In the genomic region with DNA sequence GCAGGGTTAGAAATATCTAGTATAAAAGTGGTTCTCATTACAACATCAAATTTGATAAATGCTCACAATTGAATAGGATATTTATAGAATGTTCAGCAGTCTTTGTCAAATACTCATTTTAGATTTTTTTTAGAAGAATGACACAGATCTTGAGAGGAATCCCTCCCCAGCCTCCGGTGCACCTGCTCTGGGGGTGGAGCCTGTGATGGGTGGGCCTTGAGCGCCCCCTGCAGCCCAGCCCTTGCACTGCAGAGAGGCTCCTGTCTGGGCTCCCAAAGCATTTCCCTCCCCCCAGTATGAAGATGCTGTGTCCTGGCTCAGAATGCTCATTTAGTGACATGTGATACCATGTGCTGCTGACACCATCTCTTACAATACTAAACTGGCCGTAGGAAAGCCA, we compare ENCODE assay signal across 9 cellular contexts.
DNase-seq lines count a peak whose midpoint lies in the region; ATAC-seq and TF ChIP-seq lines count a peak whose summit lies in the region.
"Had no signal": no experiment of that assay in that cellular context is flagged by ENCODE, and none has a peak within 500 bp of the region (broad histone marks: within the 10 kb centered on the region; RNA-seq: fewer than 3 reads in every experiment).

No MANE protein-coding gene starts in this region.

- dilution Hi-C loops in mammary epithelial cell (cut with HindIII; ENCODE audit: low sequenced_read_pairs): no loop called here

- in situ Hi-C loops in mammary epithelial cell (cut with MboI; ENCODE audit: low sequenced_read_pairs in 2 of 2): no loop called here

- H3K4me1 ChIP-seq in testis: no peaks in the 10 kb centered on the region
- no peaks in the 10 kb centered on the region for H3K4me1 ChIP-seq in mammary epithelial cell (ENCODE audit: insufficient read depth, low read length)
- H3K4me1 ChIP-seq: foreskin keratinocyte had no signal

- no peak overlapping the region for H3K27ac ChIP-seq in testis
- H3K27ac ChIP-seq in mammary epithelial cell (ENCODE audit: insufficient read depth, low read depth, low read length): no peak overlapping the region
- H3K27ac ChIP-seq: foreskin keratinocyte had no signal

- 36 to 44% methylated on average over 3 of the region's 3 CpGs for WGBS in testis, 2 donors
- 39% methylated on average over 2 of the region's 3 CpGs for WGBS in mammary epithelial cell (ENCODE audit: low coverage, missing lambda C conversion rate)

- H3K27me3 ChIP-seq in testis (no peaks in the 10 kb centered on the region), mammary epithelial cell (ENCODE audit: insufficient read depth, low read length) (no peaks in the 10 kb centered on the region)
- H3K27me3 ChIP-seq: foreskin keratinocyte had no signal

- peaks cover 6% of the 10 kb centered on the region for H3K27me3 Mint-ChIP-seq in activated CD4-positive, alpha-beta memory T cell treated with anti-CD3 and anti-CD28 coated beads for 36 hours
- peaks cover 4 to 15% (median 11%) of the 10 kb centered on the region in 3 donors for H3K27me3 Mint-ChIP-seq in immature natural killer cell (ENCODE audit: low read depth in 3 of 3)

- no peak overlapping the region for H3K4me2 ChIP-seq in mammary epithelial cell (ENCODE audit: insufficient read depth, low read depth, low read length)

- no peaks in the 10 kb centered on the region for H3K36me3 Mint-ChIP-seq in activated CD4-positive, alpha-beta memory T cell treated with anti-CD3 and anti-CD28 coated beads for 36 hours
- H3K36me3 Mint-ChIP-seq in immature natural killer cell: no peaks in the 10 kb centered on the region

- TF ChIP-seq POLR2A in testis (IDR thresholded peaks at IDR 0.05): no peak

- H3K9me3 Mint-ChIP-seq in activated CD4-positive, alpha-beta memory T cell treated with anti-CD3 and anti-CD28 coated beads for 36 hours: peaks cover 4% of the 10 kb centered on the region
- no peaks in the 10 kb centered on the region for H3K9me3 Mint-ChIP-seq in immature natural killer cell

- no peaks in the 10 kb centered on the region for H3K4me1 Mint-ChIP-seq in activated CD4-positive, alpha-beta memory T cell treated with anti-CD3 and anti-CD28 coated beads for 36 hours (ENCODE audit: low read depth)
- H3K4me1 Mint-ChIP-seq in immature natural killer cell: no peaks in the 10 kb centered on the region

- no peak for ATAC-seq in activated CD4-positive, CD25-positive, alpha-beta regulatory T cell treated with anti-CD3 and anti-CD28 coated beads, Interleukin-2, amount 50 U/mL, for 24 hours
- no peak for ATAC-seq in HG03095 (IDR thresholded peaks at IDR 0.05; ENCODE audit: unreplicated experiment)
- ATAC-seq: foreskin keratinocyte had no signal

- H3K36me3 ChIP-seq in testis (ENCODE audit: low read depth, missing control alignments): no peaks in the 10 kb centered on the region
- no peaks in the 10 kb centered on the region for H3K36me3 ChIP-seq in mammary epithelial cell (ENCODE audit: insufficient read depth, low read length)

- H3K4me3 Mint-ChIP-seq in activated CD4-positive, alpha-beta memory T cell treated with anti-CD3 and anti-CD28 coated beads for 36 hours: no peak overlapping the region
- H3K4me3 Mint-ChIP-seq in immature natural killer cell: no peak overlapping the region

- POLR2A ChIA-PET in activated CD4-positive, alpha-beta memory T cell treated with anti-CD3 and anti-CD28 coated beads for 36 hours (lab: Charles Lee): no interaction called here

- H3K9me3 ChIP-seq in testis: no peaks in the 10 kb centered on the region
- H3K9me3 ChIP-seq in mammary epithelial cell (replicated peaks; ENCODE audit: insufficient read depth, low read length): peaks cover 17% of the 10 kb centered on the region

- no peak overlapping the region for H3K9ac ChIP-seq in mammary epithelial cell (ENCODE audit: insufficient read depth, low read length)

- peak; percentile 63 for DNase-seq in activated CD4-positive, CD25-positive, alpha-beta regulatory T cell treated with anti-CD3 and anti-CD28 coated beads, Interleukin-2, amount 50 U/mL, for 72 hours
- peak; percentile 82 for DNase-seq in activated CD4-positive, alpha-beta memory T cell treated with anti-CD3 and anti-CD28 coated beads for 36 hours
- peak in 2 of 3 donors; percentile 38 to 46 for DNase-seq in immature natural killer cell
- DNase-seq in testis: peak; percentile 20
- no peak for DNase-seq in mammary epithelial cell
- no peak for DNase-seq in amygdala (lab: John Stamatoyannopoulos, UW)
- DNase-seq: foreskin keratinocyte had no signal

- H3K4me3 ChIP-seq in testis: no peak overlapping the region
- H3K4me3 ChIP-seq in mammary epithelial cell (replicated peaks in 1 of 3; ENCODE audit: insufficient read depth in 1 of 3, low read depth in 2 of 3, low read length in 3 of 3): no peak overlapping the region

- H3K79me2 ChIP-seq in mammary epithelial cell (ENCODE audit: insufficient read depth, low read length): no peaks in the 10 kb centered on the region

- H4K20me1 ChIP-seq in mammary epithelial cell (ENCODE audit: insufficient read depth, low read length): no peaks in the 10 kb centered on the region

- intact Hi-C loops in activated CD4-positive, alpha-beta memory T cell treated with anti-CD3 and anti-CD28 coated beads for 36 hours (cut with micrococcal nuclease): no loop called here
- intact Hi-C loops in testis (cut with DNase I; ENCODE audit: low total_unique reads) (no loop called here), mammary epithelial cell (cut with micrococcal nuclease) (no loop called here)

- no TSS peak for BruUV-seq in mammary epithelial cell (replicated peaks; lab: Mats Ljungman, UMichigan)

- H2AFZ ChIP-seq in mammary epithelial cell (ENCODE audit: low read depth, low read length): no peak overlapping the region

- no peak overlapping the region for H3K27ac Mint-ChIP-seq in activated CD4-positive, alpha-beta memory T cell treated with anti-CD3 and anti-CD28 coated beads for 36 hours
- H3K27ac Mint-ChIP-seq in immature natural killer cell: no peak overlapping the region

- CTCF ChIA-PET in activated CD4-positive, alpha-beta memory T cell treated with anti-CD3 and anti-CD28 coated beads for 36 hours (lab: Charles Lee): interaction anchor here (1.2 to 2.9 kb wide), 4 partner anchors 10 to 99 kb away, joined by 4 to 17 read pairs (median 8); no protein-coding TSS in a partner anchor
- CTCF ChIA-PET in mammary epithelial cell (lab: Charles Lee; ENCODE audit: low non-redundant PET): no interaction called here

- TF ChIP-seq CTCF in testis (IDR thresholded peaks at IDR 0.05) (peak in 1 of 3 experiments; percentile 24), mammary epithelial cell (conservative IDR thresholded peaks at IDR 0.05 in 1 of 2, IDR thresholded peaks at IDR 0.05 in 1 of 2; ENCODE audit: extremely low read depth in 1 of 2, insufficient read depth in 1 of 2, low read depth in 1 of 2, low read length in 2 of 2) (no peak)

Comparison
In these comparisons a context has a peak if more than half of its experiments do, and no peak if none do; other contexts are left out.
1. DNase-seq: peak in activated CD4-positive, CD25-positive, alpha-beta regulatory T cell treated with anti-CD3 and anti-CD28 coated beads, Interleukin-2, amount 50 U/mL, for 72 hours (single experiment), activated CD4-positive, alpha-beta memory T cell treated with anti-CD3 and anti-CD28 coated beads for 36 hours (single experiment), immature natural killer cell (2 of 3) and testis (single experiment); none in mammary epithelial cell (single experiment) and amygdala (0 of 56).